17 cellular contexts compared by ENCODE assay signal in genomic region chr1:111742938-111743549, GRCh38. TPM values are rescaled to one million over a fixed set of nuclear protein-coding genes. Genes with fewer than 3 reads are reported as not detected.
DNase-seq lines count a peak whose midpoint lies in the region; ATAC-seq, FAIRE-seq and TF ChIP-seq lines count a peak whose summit lies in the region.
"Had no signal": no experiment of that assay in that cellular context is flagged by ENCODE, and none has a peak within 500 bp of the region (broad histone marks: within the 10 kb centered on the region; RNA-seq: fewer than 3 reads in every experiment).

No MANE protein-coding gene starts in this region.

- H3K9ac ChIP-seq in astrocyte (ENCODE audit: low read length) = peak overlapping the region; percentile 53

- no peak overlapping the region for H3K27ac Mint-ChIP-seq in astrocyte (ENCODE audit: unreplicated experiment)
- H3K27ac Mint-ChIP-seq: activated naive CD4-positive, alpha-beta T cell treated with anti-CD3 and anti-CD28 coated beads, Interleukin-2, amount 50 U/mL, for 72 hours; activated T-cell treated with anti-CD3 and anti-CD28 coated beads, Interleukin-2, amount 50 U/mL, for 24 hours had no signal

- ATAC-seq in GM19351 (IDR thresholded peaks at IDR 0.05; ENCODE audit: unreplicated experiment) = no peak
- ATAC-seq: activated naive CD4-positive, alpha-beta T cell treated with anti-CD3 and anti-CD28 coated beads, Interleukin-2, amount 50 U/mL, for 72 hours; stimulated activated naive CD8-positive, alpha-beta T cell treated with anti-CD3 and anti-CD28 coated beads, Interleukin-15, Interleukin-2, amounts not matched to agents 100 U/mL and 50 U/mL, for 24 hours had no signal

- peaks cover 12% of the 10 kb centered on the region for H3K27me3 Mint-ChIP-seq in astrocyte (ENCODE audit: low read depth, unreplicated experiment)

- H3K36me3 ChIP-seq in ACC112 (ENCODE audit: insufficient read depth, low read length) (no peaks in the 10 kb centered on the region), astrocyte (ENCODE audit: insufficient read depth, low read length) (no peaks in the 10 kb centered on the region)
- H3K36me3 ChIP-seq: ovary, tibial artery had no signal

- H3K27ac ChIP-seq in ACC112 (ENCODE audit: low read depth, low read length) (peak overlapping the region; percentile 97), astrocyte (ENCODE audit: low read depth, low read length) (peak overlapping the region; percentile 37)
- H3K27ac ChIP-seq: ovary, tibial artery had no signal

- H3K4me1 ChIP-seq in ACC112 (ENCODE audit: control insufficient read depth, insufficient read depth, low read length, unreplicated experiment) = peaks cover 45% of the 10 kb centered on the region
- H3K4me1 ChIP-seq in astrocyte (ENCODE audit: insufficient read depth, low read length) = peaks cover 23% of the 10 kb centered on the region

- H2AFZ ChIP-seq in ACC112 (ENCODE audit: low read length, unreplicated experiment) (no peak overlapping the region), astrocyte (ENCODE audit: low read depth, low read length) (no peak overlapping the region)

- H3K36me3 Mint-ChIP-seq in astrocyte (ENCODE audit: low read depth, unreplicated experiment) = no peaks in the 10 kb centered on the region

- TF ChIP-seq CTCF in astrocyte (IDR thresholded peaks at IDR 0.05; ENCODE audit: insufficient read depth, low read depth, low read length) (no peak), fibroblast of villous mesenchyme (IDR thresholded peaks at IDR 0.05; ENCODE audit: insufficient read depth, low read depth, low read length) (no peak)

- no peaks in the 10 kb centered on the region for H3K9me3 ChIP-seq in astrocyte (ENCODE audit: insufficient read depth, low read depth, low read length)
- H3K9me3 ChIP-seq: ovary, tibial artery had no signal

- H3K4me2 ChIP-seq in astrocyte (ENCODE audit: low read length) = peak overlapping the region; percentile 24

- H4K20me1 ChIP-seq in astrocyte (ENCODE audit: insufficient read depth, low read length) = peaks cover 1% of the 10 kb centered on the region

- peaks cover 12% of the 10 kb centered on the region for H3K4me1 Mint-ChIP-seq in astrocyte (ENCODE audit: low read depth, unreplicated experiment)

- H3K79me2 ChIP-seq in ACC112 (ENCODE audit: control insufficient read depth, insufficient read depth, low read length, unreplicated experiment) (peaks cover under 1% of the 10 kb centered on the region), astrocyte (ENCODE audit: insufficient read depth, low read length) (no peaks in the 10 kb centered on the region)

- H3K27me3 ChIP-seq in ACC112 (ENCODE audit: insufficient read depth, low read length) = no peaks in the 10 kb centered on the region
- H3K27me3 ChIP-seq in astrocyte (ENCODE audit: insufficient read depth, low read length) = no peaks in the 10 kb centered on the region
- H3K27me3 ChIP-seq: ovary, tibial artery had no signal

- H3K4me3 ChIP-seq in ACC112 (ENCODE audit: low read depth, low read length) = peak overlapping the region; percentile 25; the same call in 1 of the 2 replicates
- no peak overlapping the region for H3K4me3 ChIP-seq in astrocyte (ENCODE audit: insufficient read depth, low read depth, low read length)
- no peak overlapping the region for H3K4me3 ChIP-seq in fibroblast of villous mesenchyme (ENCODE audit: low read depth, low read length)
- H3K4me3 ChIP-seq: ovary, tibial artery had no signal

- DNase-seq in EL (peak; percentile 76), astrocyte (ENCODE audit: low read depth) (no peak), fibroblast of villous mesenchyme (ENCODE audit: low read depth) (peak; percentile 36), NCI-H2029 (lab: John Stamatoyannopoulos, UW) (no peak), NCI-H82 treated with DMSO at 0.1 percent for 48 hours (lab: John Stamatoyannopoulos, UW; ENCODE audit: unreplicated experiment) (no peak), HTR-8/SVneo (ENCODE audit: insufficient read length, low spot score) (no peak)
- DNase-seq: activated CD4-positive, alpha-beta T cell treated with anti-CD3 and anti-CD28 coated beads, Interleukin-2, amount 50 U/mL, for 1 hour; activated T-cell treated with anti-CD3 and anti-CD28 coated beads, Interleukin-2, amount 50 U/mL, for 24 hours; ovary; SHP77 treated with DMSO at 0.1 percent for 48 hours; stimulated activated naive CD8-positive, alpha-beta T cell treated with anti-CD3 and anti-CD28 coated beads, Interleukin-15, Interleukin-2, amounts not matched to agents 100 U/mL and 50 U/mL, for 24 hours; T-helper 1 cell; tibial artery had no signal

- FAIRE-seq in astrocyte (lab: Jason Lieb, UNC) (no peak), HTR-8/SVneo (lab: Jason Lieb, UNC) (no peak)
- FAIRE-seq: GM18507 had no signal

- no peaks in the 10 kb centered on the region for H3K9me3 Mint-ChIP-seq in astrocyte (ENCODE audit: unreplicated experiment)
- H3K9me3 Mint-ChIP-seq: activated naive CD4-positive, alpha-beta T cell treated with anti-CD3 and anti-CD28 coated beads, Interleukin-2, amount 50 U/mL, for 72 hours; activated T-cell treated with anti-CD3 and anti-CD28 coated beads, Interleukin-2, amount 50 U/mL, for 24 hours had no signal

- no peak overlapping the region for H3K4me3 Mint-ChIP-seq in astrocyte (ENCODE audit: unreplicated experiment)
- H3K4me3 Mint-ChIP-seq: activated T-cell treated with anti-CD3 and anti-CD28 coated beads, Interleukin-2, amount 50 U/mL, for 24 hours had no signal

RNA-seq across cellular contexts. Expression of gene INKA2, which starts 3.8 kb away (rescaled TPM):
- 7.3 and 12.6 TPM in 2 replicates for total RNA-seq in astrocyte
- 4.3 and 4.5 TPM in 2 replicates for total RNA-seq in fibroblast of villous mesenchyme

RNA-seq across cellular contexts. Expression of gene DDX20, which starts 12.7 kb away (rescaled TPM):
- total RNA-seq in astrocyte = 13.1 and 15.4 TPM in 2 replicates
- 17.1 and 30.7 TPM in 2 replicates for total RNA-seq in fibroblast of villous mesenchyme

Comparison
In these comparisons a context has a peak if more than half of its experiments do, and no peak if none do; other contexts are left out.
1. DNase-seq: peak in EL (single experiment) and fibroblast of villous mesenchyme (single experiment); none in astrocyte (single experiment), NCI-H2029 (single experiment), NCI-H82 treated with DMSO at 0.1 percent for 48 hours (single experiment) and HTR-8/SVneo (single experiment).